ENCODE assay signal across 10 cellular contexts in genomic region chr1:42157667-42158066, GRCh38. TPM values are rescaled to one million over a fixed set of nuclear protein-coding genes. Genes with fewer than 3 reads are reported as not detected.
DNase-seq lines count a peak whose midpoint lies in the region; ATAC-seq, FAIRE-seq and TF ChIP-seq lines count a peak whose summit lies in the region.
"Had no signal": no experiment of that assay in that cellular context is flagged by ENCODE, and none has a peak within 500 bp of the region (broad histone marks: within the 10 kb centered on the region; RNA-seq: fewer than 3 reads in every experiment).

No MANE protein-coding gene starts in this region.

- peaks cover 8% of the 10 kb centered on the region for H3K9me3 Mint-ChIP-seq in activated CD8-positive, alpha-beta T cell treated with anti-CD3 and anti-CD28 coated beads for 36 hours

- intact Hi-C loops in activated CD8-positive, alpha-beta T cell treated with anti-CD3 and anti-CD28 coated beads for 36 hours (cut with micrococcal nuclease) = no loop called here

- peak; percentile 63 for DNase-seq in DMS153 (lab: John Stamatoyannopoulos, UW)
- peak; percentile 12 for DNase-seq in GM12865 (ENCODE audit: low read depth)
- peak; percentile 63 for DNase-seq in NCI-H2196 (lab: John Stamatoyannopoulos, UW; ENCODE audit: unreplicated experiment)
- DNase-seq in activated CD8-positive, alpha-beta T cell treated with anti-CD3 and anti-CD28 coated beads for 36 hours = peak; percentile 27
- no peak for DNase-seq in dedifferentiated amniotic fluid mesenchymal stem cell (ENCODE audit: extremely low spot score)
- DNase-seq in frontal cortex (ENCODE audit: low spot score in 2 of 2) = no peak
- DNase-seq: stimulated activated CD4-positive, alpha-beta T cell treated with anti-CD3 and anti-CD28 coated beads, Interleukin-2, amount 100 ng/mL, for 48 hours had no signal

- peaks cover 2% of the 10 kb centered on the region for H3K27me3 Mint-ChIP-seq in activated CD8-positive, alpha-beta T cell treated with anti-CD3 and anti-CD28 coated beads for 36 hours

- H3K4me3 ChIP-seq in GM12865 (ENCODE audit: low read depth, low read length) = no peak overlapping the region

- FAIRE-seq in frontal cortex (lab: Jason Lieb, UNC) = no peak

- CTCF ChIA-PET in activated CD8-positive, alpha-beta T cell treated with anti-CD3 and anti-CD28 coated beads for 36 hours (lab: Charles Lee) = interaction anchor here (2.4 kb wide), 1 partner anchor 16 kb away, joined by 12 read pairs; no protein-coding TSS in a partner anchor

- no peaks in the 10 kb centered on the region for H3K4me1 Mint-ChIP-seq in activated CD8-positive, alpha-beta T cell treated with anti-CD3 and anti-CD28 coated beads for 36 hours (ENCODE audit: low read depth)
- H3K4me1 Mint-ChIP-seq: brain, mesothelial cell of epicardium had no signal

- no peaks in the 10 kb centered on the region for H3K36me3 Mint-ChIP-seq in activated CD8-positive, alpha-beta T cell treated with anti-CD3 and anti-CD28 coated beads for 36 hours (ENCODE audit: low read depth)
- H3K36me3 Mint-ChIP-seq: brain had no signal

- POLR2A ChIA-PET in activated CD8-positive, alpha-beta T cell treated with anti-CD3 and anti-CD28 coated beads for 36 hours (lab: Charles Lee) = interaction anchor here (0.9 kb wide), 1 partner anchor 10 kb away, joined by 3 read pairs; no protein-coding TSS in a partner anchor

- TF ChIP-seq CTCF in GM12865 (IDR thresholded peaks at IDR 0.05; ENCODE audit: insufficient read depth, low read depth, low read length, missing control alignments) = no peak
- no peak for TF ChIP-seq CTCF in activated CD8-positive, alpha-beta T cell treated with anti-CD3 and anti-CD28 coated beads for 36 hours (IDR thresholded peaks at IDR 0.05)

- H3K27ac Mint-ChIP-seq in activated CD8-positive, alpha-beta T cell treated with anti-CD3 and anti-CD28 coated beads for 36 hours = no peak overlapping the region
- H3K27ac Mint-ChIP-seq: brain, mesothelial cell of epicardium had no signal

- H3K4me3 Mint-ChIP-seq in activated CD8-positive, alpha-beta T cell treated with anti-CD3 and anti-CD28 coated beads for 36 hours = no peak overlapping the region
- H3K4me3 Mint-ChIP-seq: brain, mesothelial cell of epicardium had no signal

- ATAC-seq in activated CD8-positive, alpha-beta T cell treated with anti-CD3 and anti-CD28 coated beads for 36 hours = peak; percentile 53
- ATAC-seq in HG02840 (IDR thresholded peaks at IDR 0.05; ENCODE audit: low FRiP score, unreplicated experiment) = no peak

RNA-seq across cellular contexts. Expression of gene GUCA2B, which starts 4.5 kb away (rescaled TPM):
- not detected for total RNA-seq in activated CD8-positive, alpha-beta T cell treated with anti-CD3 and anti-CD28 coated beads for 36 hours
- total RNA-seq in frontal cortex = not detected
- total RNA-seq: mesothelial cell of epicardium had no signal

RNA-seq across cellular contexts. Expression of gene GUCA2A, which starts 6.9 kb away (rescaled TPM):
- not detected for total RNA-seq in activated CD8-positive, alpha-beta T cell treated with anti-CD3 and anti-CD28 coated beads for 36 hours
- not detected for total RNA-seq in frontal cortex
- total RNA-seq: mesothelial cell of epicardium had no signal

Comparison
In these comparisons a context has a peak if more than half of its experiments do, and no peak if none do; other contexts are left out.
1. DNase-seq: peak in DMS153 (single experiment), GM12865 (single experiment), NCI-H2196 (single experiment) and activated CD8-positive, alpha-beta T cell treated with anti-CD3 and anti-CD28 coated beads for 36 hours (single experiment); none in dedifferentiated amniotic fluid mesenchymal stem cell (single experiment) and frontal cortex (0 of 2).